3 cellular contexts compared by ENCODE assay signal in genomic region chr6:69921066-69921465, GRCh38. TPM values are rescaled to one million over a fixed set of nuclear protein-coding genes. Genes with fewer than 3 reads are reported as not detected.
"Had no signal": no experiment of that assay in that cellular context is flagged by ENCODE, and none has a peak within 500 bp of the region (broad histone marks: within the 10 kb centered on the region; RNA-seq: fewer than 3 reads in every experiment).

No MANE protein-coding gene starts in this region.

RNA-seq across cellular contexts. Expression of gene COL19A1, which starts 54.7 kb away (rescaled TPM):
- total RNA-seq: MCF 10A, PC-9, SJSA1 had no signal
